Comparison of ENCODE assay signal across 8 cellular contexts in the genomic region with DNA sequence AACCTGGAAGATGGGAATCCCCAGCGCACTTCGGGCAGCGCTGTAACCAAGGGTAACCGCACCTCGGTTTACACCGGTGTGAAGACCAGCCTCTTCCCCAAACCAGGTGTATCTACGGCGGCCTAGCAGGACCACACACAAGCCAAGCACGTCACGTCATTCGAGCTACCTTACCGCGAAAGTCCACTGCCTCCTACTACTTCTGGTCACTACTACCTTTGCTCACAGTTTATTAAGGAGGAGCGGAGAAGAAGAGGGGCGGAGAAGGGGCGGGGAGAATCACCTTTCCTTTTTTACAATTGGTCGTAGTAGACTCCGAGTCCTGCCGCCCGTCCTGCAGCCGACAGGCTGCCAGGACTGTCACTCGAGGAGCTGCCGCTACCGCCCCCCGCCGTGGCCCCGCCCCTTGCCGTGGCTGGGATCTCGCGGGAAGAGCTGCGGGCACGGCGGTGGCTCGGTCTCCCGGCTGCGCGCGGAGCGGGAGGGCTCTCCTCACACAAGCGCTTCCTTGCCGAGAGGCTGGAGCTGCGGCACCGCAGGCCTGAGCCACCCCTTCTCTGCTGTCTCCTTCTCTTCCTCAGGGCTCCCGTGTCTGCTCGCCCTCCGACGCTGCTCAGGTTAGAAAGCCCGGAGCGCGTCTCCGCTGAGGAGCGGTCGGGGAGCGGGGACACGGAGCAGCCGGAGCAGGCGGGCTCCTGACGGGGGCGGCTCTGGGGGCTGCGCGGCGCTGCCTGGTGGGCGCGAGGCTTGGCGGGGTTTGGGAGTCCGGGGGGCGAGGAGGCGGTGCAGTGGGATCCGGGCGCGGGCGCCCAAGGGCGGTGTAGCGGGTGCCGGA. TPM values are rescaled to one million over a fixed set of nuclear protein-coding genes. Genes with fewer than 3 reads are reported as not detected.
DNase-seq lines count a peak whose midpoint lies in the region; ATAC-seq and TF ChIP-seq lines count a peak whose summit lies in the region.

A gene (plus strand): TSS at position 495 of the 835 bp plus-strand sequence. CDS start 95,172 bp downstream, outside the sequence.

- in situ Hi-C loops in Panc1 (cut with HindIII; ENCODE audit: low pct_unique_long_range_greater_than_20kb, low sequenced_read_pairs) = no loop called here

- H3K36me3 ChIP-seq in KMS-11 (ENCODE audit: insufficient read depth) (no peaks in the 10 kb centered on the region), Panc1 (ENCODE audit: control insufficient read depth, insufficient read depth, low read length) (no peaks in the 10 kb centered on the region; the same call in 1 of the 2 replicates), esophagus muscularis mucosa (no peaks in the 10 kb centered on the region), muscle layer of colon (ENCODE audit: insufficient read depth, low read length) (no peaks in the 10 kb centered on the region)

- peak; percentile 95 for ATAC-seq in GM21737 (IDR thresholded peaks at IDR 0.05; ENCODE audit: unreplicated experiment)
- ATAC-seq in Panc1 = peak; percentile 98
- ATAC-seq in activated T-cell treated with anti-CD3 and anti-CD28 coated beads, Interleukin-2, amount 50 U/mL, for 72 hours (replicated peaks in 1 of 2) = peak; percentile 94 to 96

- no TSS peak for BruUV-seq in Panc1 (replicated peaks; lab: Mats Ljungman, UMichigan)

- H3K27me3 Mint-ChIP-seq in activated T-cell treated with anti-CD3 and anti-CD28 coated beads, Interleukin-2, amount 50 U/mL, for 72 hours (ENCODE audit: low read depth) = peaks cover 17% of the 10 kb centered on the region

- H3K4me1 Mint-ChIP-seq in activated T-cell treated with anti-CD3 and anti-CD28 coated beads, Interleukin-2, amount 50 U/mL, for 72 hours (ENCODE audit: low read depth) = peaks cover 15% of the 10 kb centered on the region

- H3K27me3 ChIP-seq in KMS-11 (ENCODE audit: insufficient read depth, low read depth) (no peaks in the 10 kb centered on the region), Panc1 (ENCODE audit: control insufficient read depth, insufficient read depth, low read length) (no peaks in the 10 kb centered on the region), esophagus muscularis mucosa (no peaks in the 10 kb centered on the region), muscle layer of colon (ENCODE audit: control insufficient read depth in 1 of 2, insufficient read depth in 2 of 2, low read length in 2 of 2) (no peaks in the 10 kb centered on the region)

- H3K27ac ChIP-seq in KMS-11 (peak within 1 kb of the TSS; percentile 26; the same call in 1 of the 2 replicates), Panc1 (ENCODE audit: low read length) (peak within 1 kb of the TSS; percentile 80), esophagus muscularis mucosa (replicated peaks in 1 of 4) (peak within 1 kb of the TSS; percentile 80 to 86 (median 84)), muscle layer of colon (ENCODE audit: low read depth, low read length) (peak within 1 kb of the TSS; percentile 39)

- TF ChIP-seq CTCF in KMS-11 (conservative IDR thresholded peaks at IDR 0.05; ENCODE audit: low read depth, low read length) (no peak), Panc1 (IDR thresholded peaks at IDR 0.05) (no peak), esophagus muscularis mucosa (IDR thresholded peaks at IDR 0.05) (peak in 1 of 3 experiments; percentile 8)

- H3K36me3 Mint-ChIP-seq in activated T-cell treated with anti-CD3 and anti-CD28 coated beads, Interleukin-2, amount 50 U/mL, for 72 hours (ENCODE audit: insufficient read depth in 2 of 2) = peaks cover 2 to 4% of the 10 kb centered on the region in 2 donors

- no peaks in the 10 kb centered on the region for H3K9me3 ChIP-seq in Panc1 (ENCODE audit: control insufficient read depth, insufficient read depth, low read depth, low read length)
- no peaks in the 10 kb centered on the region for H3K9me3 ChIP-seq in esophagus muscularis mucosa
- H3K9me3 ChIP-seq in muscle layer of colon (ENCODE audit: low read length) = no peaks in the 10 kb centered on the region

- POLR2A ChIA-PET in Panc1 (lab: Charles Lee) = interaction anchor here (0.6 to 1.3 kb wide), 2 partner anchors 254 to 527 kb away, joined by 3 to 4 read pairs; a partner anchor contains a TSS

- H3K4me3 ChIP-seq in KMS-11 (IDR thresholded peaks at IDR 0.05; ENCODE audit: insufficient read depth, low read depth, low read length) (no peak within 1 kb of the TSS), Panc1 (ENCODE audit: low read depth in 2 of 2, low read length in 2 of 2) (peak within 1 kb of the TSS; percentile 72 to 93), esophagus muscularis mucosa (peak within 1 kb of the TSS; percentile 75 to 97 (median 92)), muscle layer of colon (ENCODE audit: low read depth in 1 of 2, low read length in 2 of 2) (peak within 1 kb of the TSS; percentile 66 to 91)

- H4K20me1 ChIP-seq in KMS-11 (ENCODE audit: insufficient read depth) = no peaks in the 10 kb centered on the region; the same call in 1 of the 2 replicates

- peak within 1 kb of the TSS; percentile 84 for H2AFZ ChIP-seq in KMS-11 (ENCODE audit: low read depth)

- H3K79me2 ChIP-seq in KMS-11 (ENCODE audit: insufficient read depth, low read depth) = peaks cover 8% of the 10 kb centered on the region; the same call in 1 of the 2 replicates

- whole genome bisulfite sequencing in esophagus muscularis mucosa = under 1% methylated on average over 50 of the region's 75 CpGs

- no peak for TF ChIP-seq EP300 in esophagus muscularis mucosa (IDR thresholded peaks at IDR 0.05)

- H3K4me1 ChIP-seq in KMS-11 (ENCODE audit: low read depth, poor library complexity, severe bottlenecking) (peaks cover 9% of the 10 kb centered on the region), Panc1 (ENCODE audit: control insufficient read depth, insufficient read depth, low read length) (peaks cover 9% of the 10 kb centered on the region), esophagus muscularis mucosa (peaks cover 0 to 15% (median 12%) of the 10 kb centered on the region in 4 donors), muscle layer of colon (ENCODE audit: insufficient read depth, low read length) (peaks cover 9% of the 10 kb centered on the region)

- TF ChIP-seq POLR2A in esophagus muscularis mucosa (IDR thresholded peaks at IDR 0.05; ENCODE audit: low read depth) = peak; percentile 36

- CTCF ChIA-PET in Panc1 (lab: Charles Lee) = interaction anchor here (0.6 to 0.8 kb wide), 3 partner anchors 19 to 234 kb away, joined by 3 to 10 read pairs (median 8); no protein-coding TSS in a partner anchor

- peak within 1 kb of the TSS; percentile 76 for H3K9ac ChIP-seq in KMS-11
- peak within 1 kb of the TSS; percentile 53 for H3K9ac ChIP-seq in muscle layer of colon (ENCODE audit: low read length)

- intact Hi-C loops in Panc1 (cut with micrococcal nuclease; ENCODE audit: unreplicated experiment) = no loop called here
- intact Hi-C loops in esophagus muscularis mucosa (cut with DNase I) = loop anchor here (2.0 kb wide), 2 partner anchors 104 to 234 kb away; no protein-coding TSS in a partner anchor

- H3K4me3 Mint-ChIP-seq in activated T-cell treated with anti-CD3 and anti-CD28 coated beads, Interleukin-2, amount 50 U/mL, for 72 hours = peak within 1 kb of the TSS; percentile 95 to 98

- DNase-seq in DMS53 treated with DMSO at 0.1 percent for 48 hours (lab: John Stamatoyannopoulos, UW; ENCODE audit: unreplicated experiment) (peak; percentile 89), Panc1 (ENCODE audit: low read depth, low spot score) (peak; percentile 88), esophagus muscularis mucosa (ENCODE audit: extremely low spot score) (peak; percentile 96)
- peak; percentile 94 to 97 for DNase-seq in activated T-cell treated with anti-CD3 and anti-CD28 coated beads, Interleukin-2, amount 50 U/mL, for 72 hours
- DNase-seq in stimulated activated CD8-positive, alpha-beta memory T cell treated with anti-CD3 and anti-CD28 coated beads, Interleukin-7, amount 100 ng/mL, for 1 hour (ENCODE audit: low read depth in 2 of 2) = peak; percentile 79 to 82

- H3K4me2 ChIP-seq in KMS-11 = peak within 1 kb of the TSS; percentile 82

- H3K9me3 Mint-ChIP-seq in activated T-cell treated with anti-CD3 and anti-CD28 coated beads, Interleukin-2, amount 50 U/mL, for 72 hours = no peaks in the 10 kb centered on the region

- H3K27ac Mint-ChIP-seq in activated T-cell treated with anti-CD3 and anti-CD28 coated beads, Interleukin-2, amount 50 U/mL, for 72 hours = peak within 1 kb of the TSS; percentile 85

RNA-seq across cellular contexts. Expression of the gene that starts here (rescaled TPM):
- total RNA-seq in Panc1 (2021; ENCODE audit: unreplicated experiment) (22.8 TPM), esophagus muscularis mucosa (10 to 100 TPM in 1 of 4 donors, 1 to 10 TPM in 3; 9.6 to 13.2 (median 9.8) TPM)
- polyA plus RNA-seq in Panc1 (2012; ENCODE audit: insufficient read length) = 8.3 TPM
- 1 to 10 TPM; 3.9 to 4.2 TPM for total RNA-seq in activated T-cell treated with anti-CD3 and anti-CD28 coated beads, Interleukin-2, amount 50 U/mL, for 72 hours

Comparison
In these comparisons a context has a peak if more than half of its experiments do, and no peak if none do; other contexts are left out.
1. H3K27ac ChIP-seq: peak in every context shown above with its lines; median percentile 84 in esophagus muscularis mucosa; 80 in Panc1; 39 in muscle layer of colon; 26 in KMS-11.